8 cellular contexts compared by ENCODE assay signal in the genomic region with DNA sequence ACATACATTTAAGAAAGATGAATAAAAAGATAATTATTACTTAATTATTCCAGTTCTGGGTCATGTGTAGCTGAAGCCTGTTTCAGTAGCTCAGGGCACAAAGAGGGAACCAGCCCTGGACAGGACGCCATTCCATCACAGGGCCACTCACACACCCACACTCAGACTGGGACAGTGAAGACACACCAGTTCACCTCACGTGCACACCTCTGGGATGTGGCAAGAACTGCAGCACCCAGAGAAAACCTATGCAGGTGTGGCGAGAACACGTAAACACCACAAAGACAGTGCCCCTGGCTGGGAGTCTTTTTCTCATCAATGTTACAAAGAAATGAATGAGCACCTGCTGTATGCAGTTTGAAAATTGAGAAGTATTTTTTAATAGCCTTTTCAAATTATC. TPM values are rescaled to one million over a fixed set of nuclear protein-coding genes. Genes with fewer than 3 reads are reported as not detected.
DNase-seq lines count a peak whose midpoint lies in the region; ATAC-seq, FAIRE-seq and TF ChIP-seq lines count a peak whose summit lies in the region.

No MANE protein-coding gene starts in this region.

- H3K36me3 Mint-ChIP-seq in naive B cell: no peaks in the 10 kb centered on the region

- H3K4me1 Mint-ChIP-seq in naive B cell: peaks cover 36 to 64% (median 58%) of the 10 kb centered on the region in 3 donors

- H3K4me1 ChIP-seq in adrenal gland (replicated peaks in 1 of 2): peaks cover 17 to 44% of the 10 kb centered on the region in 2 donors

- H3K36me3 ChIP-seq in adrenal gland (replicated peaks in 1 of 2): no peaks in the 10 kb centered on the region

- FAIRE-seq in RCC 7860 (lab: Jason Lieb, UNC): no peak

- H3K4me3 Mint-ChIP-seq in naive B cell: peak overlapping the region; percentile 52 to 96 (median 92)

- H3K4me3 ChIP-seq in NB4 (ENCODE audit: low read depth, low read length) (peak overlapping the region; percentile 91), adrenal gland (peak overlapping the region in 1 of 4 donors; percentile 80)

- ATAC-seq in naive B cell (ENCODE audit: low read depth in 2 of 2) (no peak), GM18907 (IDR thresholded peaks at IDR 0.05; ENCODE audit: unreplicated experiment) (no peak)

- no peaks in the 10 kb centered on the region for H3K27me3 Mint-ChIP-seq in naive B cell

- peak overlapping the region in 5 of 6 donors; percentile 53 to 100 (median 99) for H3K27ac Mint-ChIP-seq in naive B cell

- TF ChIP-seq POLR2A in NB4 (IDR thresholded peaks at IDR 0.05; ENCODE audit: extremely low read depth, insufficient read length) (no peak), adrenal gland (IDR thresholded peaks at IDR 0.05) (no peak)

- peak; percentile 52 for TF ChIP-seq CTCF in GM12873 (IDR thresholded peaks at IDR 0.05; ENCODE audit: insufficient read depth, low read depth, low read length, missing control alignments)
- no peak for TF ChIP-seq CTCF in NB4 (IDR thresholded peaks at IDR 0.05; ENCODE audit: low read depth, low read length)
- no peak for TF ChIP-seq CTCF in adrenal gland (IDR thresholded peaks at IDR 0.05)

- H3K27ac ChIP-seq in adrenal gland: peak overlapping the region in 4 of 5 donors; percentile 30 to 99 (median 96)

- H3K9me3 Mint-ChIP-seq in naive B cell: peaks cover 0 to 3% (median 0%) of the 10 kb centered on the region in 7 donors

- H3K27me3 ChIP-seq in adrenal gland: no peaks in the 10 kb centered on the region

- peak; percentile 34 for DNase-seq in NB4 (ENCODE audit: low read depth)
- DNase-seq in adrenal gland: peak in 1 of 7 donors; percentile 35
- no peak for DNase-seq in naive B cell
- DNase-seq in RCC 7860 (ENCODE audit: low spot score): no peak
- no peak for DNase-seq in NCI-H2081 treated with DMSO at 0.1 percent for 48 hours (lab: John Stamatoyannopoulos, UW)
- DNase-seq in NCI-H1930 (lab: John Stamatoyannopoulos, UW): no peak

- H3K9me3 ChIP-seq in adrenal gland (replicated peaks in 1 of 3): no peaks in the 10 kb centered on the region

- intact Hi-C loops in adrenal gland (cut with DNase I): no loop called here

- WGBS in adrenal gland, 4 donors: 59 to 73% (median 62%) methylated on average over 4 of the region's 4 CpGs

RNA-seq across cellular contexts. Expression of a gene that starts 1.6 kb away (rescaled TPM):
- total RNA-seq in adrenal gland: 100 to 1,000 TPM in 1 of 8 donors, 10 to 100 TPM in 7; 30.1 to 330 (median 49.7) TPM
- polyA plus RNA-seq in adrenal gland (100 to 1,000 TPM in 1 of 3 donors, 10 to 100 TPM in 2; 20.4 to 789 (median 26.2) TPM), naive B cell (ENCODE audit: low read depth in 6 of 6) (10 to 100 TPM; 71.1 to 82.0 (median 74.5) TPM)

RNA-seq across cellular contexts. Expression of a gene that starts 5.6 kb away (rescaled TPM):
- 10 to 100 TPM; 20.6 to 32.7 (median 25.3) TPM for total RNA-seq in adrenal gland
- polyA plus RNA-seq in adrenal gland (10 to 100 TPM; 15.8 to 23.6 (median 18.4) TPM), naive B cell (ENCODE audit: low read depth in 6 of 6) (10 to 100 TPM in 5 of 6 donors, 1 to 10 TPM in 1; 7.9 to 14.9 (median 11.5) TPM)

RNA-seq across cellular contexts. Expression of a gene that starts 24.9 kb away (rescaled TPM):
- under 1 TPM in 1 of 8 donors, not detected in 7; 0.28 TPM for total RNA-seq in adrenal gland
- polyA plus RNA-seq in adrenal gland (under 1 TPM in 1 of 3 donors, not detected in 2; 0.07 TPM), naive B cell (ENCODE audit: low read depth in 6 of 6) (not detected)
